27 cellular contexts compared by ENCODE assay signal in the genomic region with DNA sequence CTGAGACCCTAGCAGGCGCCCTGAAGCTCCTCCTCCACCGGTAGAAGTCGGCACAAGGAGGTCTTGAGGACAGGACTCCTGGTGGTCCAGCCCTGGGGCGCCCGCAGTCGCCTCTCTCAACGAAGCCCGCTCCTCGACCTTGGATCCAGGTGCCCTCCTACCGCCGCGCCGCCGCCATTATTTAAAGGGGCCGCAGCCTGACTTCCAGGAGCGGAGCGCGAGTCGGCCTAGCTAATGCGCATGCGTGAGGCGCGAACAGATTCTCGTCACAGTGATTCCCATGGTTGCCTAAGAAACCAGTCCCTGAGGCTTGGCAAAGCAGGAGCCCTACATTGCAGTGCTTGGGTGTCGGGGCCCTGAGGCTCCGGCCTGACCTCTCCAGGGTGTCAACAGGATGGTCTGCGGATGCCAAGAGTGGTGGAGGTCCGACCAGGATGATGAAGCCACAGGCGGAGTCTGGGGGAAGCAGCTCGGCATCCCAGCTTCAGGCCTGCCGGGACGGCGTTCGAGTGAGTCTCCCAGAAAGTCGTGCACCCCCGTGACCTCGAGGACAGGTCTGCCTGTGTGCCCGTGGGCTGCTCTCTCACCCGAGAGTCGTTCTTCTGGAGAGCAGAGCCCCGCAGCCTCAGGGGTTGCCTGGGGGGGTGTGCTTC.
"Had no signal": no experiment of that assay in that cellular context is flagged by ENCODE, and none has a peak within 500 bp of the region (broad histone marks: within the 10 kb centered on the region; RNA-seq: fewer than 3 reads in every experiment).

No MANE protein-coding gene starts in this region.

- H3K4me2 ChIP-seq: neural progenitor cell had no signal

- H3K9me3 ChIP-seq: thyroid gland had no signal

- H3K27me3 ChIP-seq: neural progenitor cell, ovary, right lobe of liver, sigmoid colon, stomach, suprapubic skin, thyroid gland, tibial nerve, upper lobe of left lung, vagina had no signal

- H3K27ac ChIP-seq: neural progenitor cell, ovary, parathyroid adenoma, psoas muscle, right lobe of liver, sigmoid colon, stomach, suprapubic skin, thoracic aorta, thyroid gland, tibial nerve, upper lobe of left lung, vagina had no signal

- H3K4me1 ChIP-seq: neural progenitor cell, parathyroid adenoma, psoas muscle, right lobe of liver, suprapubic skin, tibial nerve, upper lobe of left lung, vagina had no signal

- H3K36me3 ChIP-seq: neural progenitor cell, ovary, right lobe of liver, suprapubic skin, thoracic aorta, upper lobe of left lung, vagina had no signal

- H3K79me2 ChIP-seq: parathyroid adenoma had no signal

- H2AFZ ChIP-seq: neural progenitor cell, parathyroid adenoma had no signal

- ATAC-seq: natural killer cell; psoas muscle; right cardiac atrium; right lobe of liver; stimulated activated effector memory CD8-positive, alpha-beta T cell treated with anti-CD3 and anti-CD28 coated beads, Interleukin-12 subunit alpha, Interleukin-12 subunit beta, amount 100 ng/mL, for 72 hours; stimulated activated naive B cell treated with anti-CD40 and anti-IgM and Interleukin-4, amounts not matched to agents 10 μg/mL and 1 μg/mL and 100 μg/mL, for 72 hours had no signal

- DNase-seq: natural killer cell; occipital lobe; ovary; posterior cingulate gyrus; psoas muscle; right cardiac atrium; right lobe of liver; sigmoid colon; small intestine; stimulated activated CD4-positive, alpha-beta T cell treated with anti-CD3 and anti-CD28 coated beads, Interleukin-15, amount 100 ng/mL, for 24 hours; stimulated activated CD4-positive, alpha-beta T cell treated with anti-CD3 and anti-CD28 coated beads, Interleukin-2, amount 100 ng/mL, for 24 hours; stimulated activated CD4-positive, alpha-beta T cell treated with anti-CD3 and anti-CD28 coated beads, Interleukin-2, amount 100 ng/mL, for 48 hours; stimulated activated CD4-positive, alpha-beta T cell treated with anti-CD3 and anti-CD28 coated beads, Interleukin-4, amount 100 ng/mL, for 24 hours; stimulated activated naive B cell treated with anti-CD40 and anti-IgM and Interleukin-4, amounts not matched to agents 10 μg/mL and 1 μg/mL and 100 μg/mL, for 72 hours; stimulated activated naive CD4-positive, alpha-beta T cell treated with Interleukin-2 at 50 U/mL for 16 hours; stomach; substantia nigra; thyroid gland had no signal

- FAIRE-seq: small intestine, urothelium cell line had no signal

- H3K4me3 ChIP-seq: neural progenitor cell, ovary, psoas muscle, right lobe of liver, sigmoid colon, stomach, suprapubic skin, thoracic aorta, thyroid gland, tibial nerve, upper lobe of left lung, vagina had no signal

- H3K9ac ChIP-seq: neural progenitor cell, parathyroid adenoma had no signal
